Comparison of ENCODE assay signal across 21 cellular contexts in the genomic region with DNA sequence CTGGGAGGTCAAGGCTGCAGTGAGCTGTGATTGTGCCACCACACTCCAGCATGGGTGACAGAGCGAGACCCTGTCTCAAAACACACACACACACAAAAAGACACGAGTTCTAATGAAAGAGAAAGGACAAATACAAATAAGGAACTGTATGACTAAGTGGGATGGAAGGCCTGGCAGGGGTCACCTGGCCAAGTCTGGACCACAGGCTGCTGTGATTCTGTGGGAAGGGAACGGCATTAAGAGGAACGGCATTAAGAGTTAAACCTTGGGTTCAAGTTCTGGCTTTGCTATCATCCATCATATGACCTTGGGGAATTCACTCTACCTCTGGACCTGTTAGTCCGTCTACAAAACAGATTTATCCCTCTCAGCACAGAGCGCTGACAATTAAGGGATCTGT. TPM values are rescaled to one million over a fixed set of nuclear protein-coding genes. Genes with fewer than 3 reads are reported as not detected.
DNase-seq lines count a peak whose midpoint lies in the region; ATAC-seq, FAIRE-seq and TF ChIP-seq lines count a peak whose summit lies in the region.
"Had no signal": no experiment of that assay in that cellular context is flagged by ENCODE, and none has a peak within 500 bp of the region (broad histone marks: within the 10 kb centered on the region; RNA-seq: fewer than 3 reads in every experiment).

No MANE protein-coding gene starts in this region.

- TF ChIP-seq CTCF in MCF 10A (IDR thresholded peaks at IDR 0.05; ENCODE audit: unreplicated experiment) (no peak), breast epithelium (IDR thresholded peaks at IDR 0.05) (no peak), brain microvascular endothelial cell (IDR thresholded peaks at IDR 0.05; ENCODE audit: low read depth, low read length, missing control alignments) (no peak), keratinocyte (optimal IDR thresholded peaks at IDR 0.05 in 1 of 3, IDR thresholded peaks at IDR 0.05 in 1 of 3, conservative IDR thresholded peaks at IDR 0.05 in 1 of 3; ENCODE audit: extremely low read depth in 1 of 3, insufficient read depth in 2 of 3, low read length in 3 of 3) (no peak)

- in situ Hi-C loops in brain microvascular endothelial cell (cut with HindIII; ENCODE audit: low pct_ligation_motif_present, low sequenced_read_pairs), result no loop called here

- H3K9me3 ChIP-seq in breast epithelium, result no peaks in the 10 kb centered on the region
- no peaks in the 10 kb centered on the region for H3K9me3 ChIP-seq in keratinocyte (ENCODE audit: control insufficient read depth, low read depth, low read length)
- H3K9me3 ChIP-seq: ovary had no signal

- H3K36me3 Mint-ChIP-seq in MCF 10A (ENCODE audit: insufficient read depth, unreplicated experiment), result peaks cover 3% of the 10 kb centered on the region
- H3K36me3 Mint-ChIP-seq: activated naive CD4-positive, alpha-beta T cell treated with anti-CD3 and anti-CD28 coated beads, Interleukin-2, amount 50 U/mL, for 72 hours; CD8-positive, alpha-beta T cell; memory B cell had no signal

- no TSS peak for BruUV-seq in MCF 10A (replicated peaks; lab: Mats Ljungman, UMichigan)

- H3K79me2 ChIP-seq in keratinocyte (ENCODE audit: control insufficient read depth, insufficient read depth, low read length), result peaks cover 31% of the 10 kb centered on the region

- no peak overlapping the region for H2AFZ ChIP-seq in keratinocyte (ENCODE audit: control insufficient read depth, low read length)

- CTCF ChIA-PET in MCF 10A (lab: Yijun Ruan, JAX), result no interaction called here

- H3K27ac Mint-ChIP-seq in MCF 10A (ENCODE audit: low read depth, unreplicated experiment), result peak overlapping the region; percentile 73
- H3K27ac Mint-ChIP-seq: activated CD8-positive, alpha-beta T cell treated with anti-CD3 and anti-CD28 coated beads for 36 hours; activated naive CD4-positive, alpha-beta T cell treated with anti-CD3 and anti-CD28 coated beads, Interleukin-2, amount 50 U/mL, for 72 hours; CD8-positive, alpha-beta T cell; memory B cell had no signal

- DNase-seq in MCF 10A (ENCODE audit: unreplicated experiment) (no peak), breast epithelium (ENCODE audit: low spot score in 2 of 2) (no peak), brain microvascular endothelial cell (peak; percentile 22), keratinocyte (ENCODE audit: low read depth, low spot score) (no peak), DMS53 (lab: John Stamatoyannopoulos, UW) (no peak), left lobe of liver (ENCODE audit: low spot score) (no peak), cardiac septum (ENCODE audit: low spot score) (no peak)
- DNase-seq in stimulated activated CD4-positive, alpha-beta T cell treated with anti-CD3 and anti-CD28 coated beads, Interleukin-2, amount 100 ng/mL, for 24 hours, result no peak
- DNase-seq: activated CD4-positive, alpha-beta T cell treated with anti-CD3 and anti-CD28 coated beads for 1 hour; activated CD8-positive, alpha-beta T cell treated with anti-CD3 and anti-CD28 coated beads for 36 hours; CD8-positive, alpha-beta T cell; cerebellar nuclear complex; DMS 273 treated with DMSO at 0.1 percent for 48 hours; KBM-7; MM.1S; NCI-H2081; ovary; retina; stimulated activated CD4-positive, alpha-beta T cell treated with anti-CD3 and anti-CD28 coated beads, Interleukin-2, amount 100 ng/mL, for 48 hours had no signal

- H3K4me1 ChIP-seq in breast epithelium (no peaks in the 10 kb centered on the region), keratinocyte (ENCODE audit: control insufficient read depth, extremely low read depth, insufficient read depth, low read length) (peaks cover 31% of the 10 kb centered on the region)

- no peak for ATAC-seq in left lobe of liver
- ATAC-seq: activated CD8-positive, alpha-beta T cell treated with anti-CD3 and anti-CD28 coated beads for 36 hours; activated naive CD4-positive, alpha-beta T cell treated with anti-CD3 and anti-CD28 coated beads, Interleukin-2, amount 50 U/mL, for 72 hours; CD8-positive, alpha-beta T cell had no signal

- dilution Hi-C loops in keratinocyte (cut with MboI; ENCODE audit: extremely low pct_ligation_motif_present, low sequenced_read_pairs), result no loop called here

- H3K27ac ChIP-seq in breast epithelium (no peak overlapping the region), brain microvascular endothelial cell (peak overlapping the region; percentile 35), keratinocyte (ENCODE audit: control insufficient read depth, insufficient read depth, low read length) (peak overlapping the region; percentile 91)
- H3K27ac ChIP-seq: ovary had no signal

- H3K4me1 Mint-ChIP-seq in MCF 10A (ENCODE audit: insufficient read depth, unreplicated experiment), result peaks cover 37% of the 10 kb centered on the region
- H3K4me1 Mint-ChIP-seq: memory B cell had no signal

- no peaks in the 10 kb centered on the region for H3K27me3 Mint-ChIP-seq in MCF 10A (ENCODE audit: insufficient read depth, unreplicated experiment)
- H3K27me3 Mint-ChIP-seq: activated CD8-positive, alpha-beta T cell treated with anti-CD3 and anti-CD28 coated beads for 36 hours had no signal

- H3K9me1 ChIP-seq in keratinocyte (ENCODE audit: control insufficient read depth, extremely low read depth, insufficient read depth, low read length), result peaks cover 2% of the 10 kb centered on the region

- no peaks in the 10 kb centered on the region for H4K20me1 ChIP-seq in keratinocyte (ENCODE audit: control insufficient read depth, extremely low read depth, insufficient read depth, low read length)

- no peaks in the 10 kb centered on the region for H3K9me3 Mint-ChIP-seq in MCF 10A (ENCODE audit: unreplicated experiment)
- H3K9me3 Mint-ChIP-seq: activated CD8-positive, alpha-beta T cell treated with anti-CD3 and anti-CD28 coated beads for 36 hours; activated naive CD4-positive, alpha-beta T cell treated with anti-CD3 and anti-CD28 coated beads, Interleukin-2, amount 50 U/mL, for 72 hours; CD8-positive, alpha-beta T cell; memory B cell had no signal

- peak overlapping the region; percentile 81 for H3K9ac ChIP-seq in keratinocyte (ENCODE audit: control insufficient read depth, extremely low read depth, insufficient read depth, low read length)

- no peak overlapping the region for H3K4me3 Mint-ChIP-seq in MCF 10A (ENCODE audit: unreplicated experiment)
- H3K4me3 Mint-ChIP-seq: activated CD8-positive, alpha-beta T cell treated with anti-CD3 and anti-CD28 coated beads for 36 hours; CD8-positive, alpha-beta T cell; memory B cell had no signal

- H3K36me3 ChIP-seq in breast epithelium (no peaks in the 10 kb centered on the region), brain microvascular endothelial cell (replicated peaks) (no peaks in the 10 kb centered on the region), keratinocyte (ENCODE audit: control insufficient read depth in 2 of 2, extremely low read depth in 1 of 2, insufficient read depth in 2 of 2, low read length in 2 of 2) (peaks cover 8 to 10% of the 10 kb centered on the region in 2 experiments)
- H3K36me3 ChIP-seq: ovary had no signal

- H3K4me3 ChIP-seq in breast epithelium (no peak overlapping the region), brain microvascular endothelial cell (ENCODE audit: low read depth, low read length) (no peak overlapping the region), keratinocyte (ENCODE audit: control insufficient read depth in 2 of 3, extremely low read depth in 1 of 3, insufficient read depth in 2 of 3, low read depth in 1 of 3, low read length in 3 of 3) (peak overlapping the region; percentile 60 to 71 (median 70))
- H3K4me3 ChIP-seq: ovary had no signal

- intact Hi-C loops in MCF 10A (cut with micrococcal nuclease) (no loop called here), breast epithelium (cut with DNase I; ENCODE audit: low total_unique reads) (no loop called here), cardiac septum (cut with DNase I) (no loop called here)

- peak overlapping the region; percentile 91 for H3K4me2 ChIP-seq in keratinocyte (ENCODE audit: control insufficient read depth, extremely low read depth, insufficient read depth, low read depth, low read length)

- no peak for FAIRE-seq in keratinocyte (lab: Jason Lieb, UNC)

- no peak for TF ChIP-seq POLR2A in breast epithelium (IDR thresholded peaks at IDR 0.05)

- H3K27me3 ChIP-seq in breast epithelium, result no peaks in the 10 kb centered on the region
- no peaks in the 10 kb centered on the region for H3K27me3 ChIP-seq in brain microvascular endothelial cell (replicated peaks)
- no peaks in the 10 kb centered on the region for H3K27me3 ChIP-seq in keratinocyte (ENCODE audit: control insufficient read depth, extremely low read depth, insufficient read depth, low read length)
- H3K27me3 ChIP-seq: ovary had no signal

- POLR2A ChIA-PET in MCF 10A (lab: Yijun Ruan, JAX), result interaction anchor here (1.3 to 2.8 kb wide), 2 partner anchors 12 to 31 kb away, joined by 5 to 10 read pairs; no protein-coding TSS in a partner anchor

RNA-seq across cellular contexts. Expression of gene LRFN4, which starts 47.7 kb away (rescaled TPM):
- total RNA-seq in MCF 10A (2022), result 30.4 and 39.9 TPM in 2 replicates
- 10 to 100 TPM in 2 of 3 donors, 1 to 10 TPM in 1; 5.2 to 14.4 (median 11.7) TPM for total RNA-seq in breast epithelium
- 0.77 to 1.5 TPM (median 1.1 TPM) in 3 replicates for polyA plus RNA-seq in keratinocyte
- polyA plus RNA-seq in keratinocyte (2011; ENCODE audit: low read depth), result 0.19 TPM
- polyA plus RNA-seq in keratinocyte (2011; cell fraction: cytosol; rRNA removed), result 0.50 and 1.5 TPM in 2 replicates
- 1.5 and 2.2 TPM in 2 replicates for polyA plus RNA-seq in keratinocyte (2011; cell fraction: nucleus; rRNA removed)
- 0.89 and 1.6 TPM in 2 replicates for polyA plus RNA-seq in keratinocyte (2012; ENCODE audit: low replicate concordance)
- polyA minus RNA-seq in keratinocyte, result 0.38 to 0.82 TPM (median 0.53 TPM) in 3 replicates
- 5.8 TPM for polyA minus RNA-seq in keratinocyte (2011; cell fraction: cytosol; rRNA and poly(A)+ RNA removed)
- 2.2 and 2.8 TPM in 2 replicates for polyA minus RNA-seq in keratinocyte (2011; cell fraction: nucleus; rRNA and poly(A)+ RNA removed)
- total RNA-seq in left lobe of liver, result 1.1 TPM
- total RNA-seq in cardiac septum, result 24.5 TPM

RNA-seq across cellular contexts. Expression of gene PC, which starts 53.6 kb away (rescaled TPM):
- total RNA-seq in MCF 10A (2022) (27.0 and 37.7 TPM in 2 replicates), breast epithelium (100 to 1,000 TPM in 1 of 3 donors, 10 to 100 TPM in 2; 35.4 to 137 (median 50.2) TPM), left lobe of liver (392 TPM), cardiac septum (12.1 TPM)
- 13.3 to 23.2 TPM (median 17.0 TPM) in 3 replicates for polyA plus RNA-seq in keratinocyte
- polyA plus RNA-seq in keratinocyte (2011; ENCODE audit: low read depth), result 6.8 TPM
- polyA plus RNA-seq in keratinocyte (2011; cell fraction: cytosol; rRNA removed), result 6.1 and 15.8 TPM in 2 replicates
- 41.2 and 55.4 TPM in 2 replicates for polyA plus RNA-seq in keratinocyte (2011; cell fraction: nucleus; rRNA removed)
- 9.4 and 43.5 TPM in 2 replicates for polyA plus RNA-seq in keratinocyte (2012; ENCODE audit: low replicate concordance)
- polyA minus RNA-seq in keratinocyte, result 25.0 to 87.4 TPM (median 26.8 TPM) in 3 replicates
- polyA minus RNA-seq in keratinocyte (2011; cell fraction: cytosol; rRNA and poly(A)+ RNA removed), result 40.7 TPM
- 43.2 and 49.5 TPM in 2 replicates for polyA minus RNA-seq in keratinocyte (2011; cell fraction: nucleus; rRNA and poly(A)+ RNA removed)

Comparison
In these comparisons a context has a peak if more than half of its experiments do, and no peak if none do; other contexts are left out.
1. H3K27ac ChIP-seq: peak in brain microvascular endothelial cell (single experiment) and keratinocyte (single experiment); none in breast epithelium (0 of 2).
2. H3K4me3 ChIP-seq: peak in keratinocyte (3 of 3); none in breast epithelium (0 of 3) and brain microvascular endothelial cell (single experiment).